Comparison of ENCODE assay signal across 8 cellular contexts in the genomic region with DNA sequence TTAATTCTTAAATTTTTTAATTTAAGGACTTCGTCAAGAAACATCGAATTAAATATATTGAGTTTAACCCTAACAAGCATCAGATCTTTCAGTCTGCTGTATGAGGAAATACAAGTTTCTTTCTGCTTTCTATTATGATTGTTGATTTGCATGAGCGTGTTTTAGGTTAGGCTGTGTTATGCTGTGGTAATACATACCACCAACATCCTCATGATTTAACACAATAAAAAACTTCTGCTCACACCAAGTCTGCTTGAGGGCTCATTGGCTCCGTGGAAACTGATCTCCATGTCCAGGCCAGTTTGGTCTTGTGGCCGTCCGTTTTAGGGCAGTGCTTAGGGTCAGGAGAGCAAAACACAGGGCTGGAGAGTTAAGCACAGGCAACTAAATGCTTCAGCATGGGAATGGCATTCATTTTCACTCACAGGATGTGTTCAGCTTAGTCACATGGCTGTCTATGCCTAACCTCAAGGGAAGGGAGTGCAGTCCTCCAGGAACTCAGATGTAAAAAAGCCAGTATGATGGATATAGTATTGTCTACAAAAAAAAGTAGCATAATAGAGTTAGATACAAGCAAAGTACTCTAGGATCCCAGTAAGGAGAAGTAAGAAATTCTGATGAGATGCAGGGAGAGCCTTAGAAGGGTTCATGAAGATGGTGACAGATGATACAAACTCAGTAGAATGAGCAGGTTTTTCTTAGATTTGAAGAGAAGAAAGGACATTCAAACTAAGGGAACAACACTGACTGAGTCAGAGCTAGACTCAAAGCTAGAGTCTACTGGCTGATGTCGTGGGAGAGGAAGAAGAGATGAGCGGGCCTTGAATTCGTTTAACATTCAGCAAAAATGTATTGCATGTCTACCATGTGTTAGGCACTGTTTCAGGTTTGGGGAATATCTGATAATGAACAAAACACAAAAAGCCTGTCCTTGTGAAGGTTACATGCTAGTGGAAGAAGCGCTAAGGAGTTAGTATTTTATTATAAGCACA. TPM values are rescaled to one million over a fixed set of nuclear protein-coding genes. Genes with fewer than 3 reads are reported as not detected.
DNase-seq lines count a peak whose midpoint lies in the region; ATAC-seq, FAIRE-seq and TF ChIP-seq lines count a peak whose summit lies in the region.

No MANE protein-coding gene starts in this region.

- peak overlapping the region; percentile 62 for H3K4ac ChIP-seq in trophoblast cell (ENCODE audit: low read depth, low read length)

- no peak for DNase-seq in GM12891 (ENCODE audit: insufficient read length, low spot score)
- DNase-seq in SJSA1 (ENCODE audit: low read depth in 1 of 2, low spot score in 2 of 2), result peak in 1 of 2 experiments; percentile 36
- DNase-seq in epithelial cell of esophagus (ENCODE audit: low read depth), result peak; percentile 79
- no peak for DNase-seq in trophoblast cell
- no peak for DNase-seq in NK-92 treated with Interleukin-12 subunit alpha and Interleukin-12 subunit beta, amount 100 ng/mL, for 24 hours (lab: John Stamatoyannopoulos, UW)
- no peak for DNase-seq in D721Med (ENCODE audit: insufficient read length, low spot score)
- no peak for DNase-seq in colonic mucosa

- TF ChIP-seq CTCF in epithelial cell of esophagus (IDR thresholded peaks at IDR 0.05; ENCODE audit: insufficient read depth, low read depth, low read length, missing control alignments) (no peak), D721Med (IDR thresholded peaks at IDR 0.05; ENCODE audit: insufficient read depth, missing control alignments) (no peak), colonic mucosa (IDR thresholded peaks at IDR 0.05) (no peak)

- no peak overlapping the region for H4K91ac ChIP-seq in trophoblast cell (ENCODE audit: low read depth, low read length)

- peak; percentile 87 for FAIRE-seq in GM12891 (lab: Jason Lieb, UNC)
- FAIRE-seq in D721Med (lab: Jason Lieb, UNC), result no peak

- no peaks in the 10 kb centered on the region for H3K27me3 ChIP-seq in SJSA1 (replicated peaks)
- no peaks in the 10 kb centered on the region for H3K27me3 ChIP-seq in trophoblast cell (ENCODE audit: insufficient read depth, low read length)
- no peaks in the 10 kb centered on the region for H3K27me3 ChIP-seq in colonic mucosa

- H3K9ac ChIP-seq in trophoblast cell (ENCODE audit: low read length) (no peak overlapping the region), colonic mucosa (ENCODE audit: low read depth in 2 of 2, low read length in 2 of 2) (no peak overlapping the region)

- no peak overlapping the region for H2AFZ ChIP-seq in trophoblast cell (ENCODE audit: insufficient read depth, low read length, poor library complexity)

- H4K8ac ChIP-seq in trophoblast cell (ENCODE audit: low read depth, low read length), result no peak overlapping the region

- WGBS in trophoblast cell (ENCODE audit: extremely low coverage, insufficient coverage, insufficient read length), result no CpG with 5 or more reads among the region's 10 CpGs

- no peak for TF ChIP-seq POLR2A in GM12891 (IDR thresholded peaks at IDR 0.05; ENCODE audit: low read depth, low read length)

- H3K27ac ChIP-seq in SJSA1 (0 out of 2 replicates have a peak overlapping the region, but pooled peaks have one; percentile 3), trophoblast cell (ENCODE audit: low read depth, low read length) (peak overlapping the region; percentile 18), colonic mucosa (no peak overlapping the region)

- no peak overlapping the region for H3K4me2 ChIP-seq in trophoblast cell (ENCODE audit: low read length)

- no peak for ATAC-seq in HG02798 (IDR thresholded peaks at IDR 0.05; ENCODE audit: poor library complexity, unreplicated experiment)

- H3K36me3 ChIP-seq in SJSA1 (peaks cover 13% of the 10 kb centered on the region), trophoblast cell (ENCODE audit: control insufficient read depth in 1 of 2, insufficient read depth in 2 of 2, low read length in 2 of 2) (peaks cover 7 to 8% of the 10 kb centered on the region in 2 experiments), colonic mucosa (no peaks in the 10 kb centered on the region)

- no peak overlapping the region for H3K4me3 ChIP-seq in SJSA1
- no peak overlapping the region for H3K4me3 ChIP-seq in epithelial cell of esophagus (ENCODE audit: low read length)
- no peak overlapping the region for H3K4me3 ChIP-seq in trophoblast cell (ENCODE audit: low read depth, low read length)
- H3K4me3 ChIP-seq in colonic mucosa, result no peak overlapping the region

- H3K18ac ChIP-seq in trophoblast cell (ENCODE audit: low read length), result no peak overlapping the region

- H3K9me3 ChIP-seq in SJSA1 (replicated peaks) (no peaks in the 10 kb centered on the region), trophoblast cell (ENCODE audit: insufficient read depth, low read depth, low read length) (no peaks in the 10 kb centered on the region), colonic mucosa (no peaks in the 10 kb centered on the region)

- H3K23ac ChIP-seq in trophoblast cell (ENCODE audit: low read length), result no peak overlapping the region

- no peak overlapping the region for H2BK12ac ChIP-seq in trophoblast cell (ENCODE audit: low read length)

- H4K12ac ChIP-seq in trophoblast cell (ENCODE audit: low read depth, low read length), result no peak overlapping the region

- no peak overlapping the region for H2BK5ac ChIP-seq in trophoblast cell (ENCODE audit: low read depth, low read length, poor library complexity)

- no peaks in the 10 kb centered on the region for H3K79me1 ChIP-seq in trophoblast cell (ENCODE audit: low read length)

- intact Hi-C loops in colonic mucosa (cut with DNase I), result no loop called here

- H2BK120ac ChIP-seq in trophoblast cell (ENCODE audit: insufficient read depth, low read length, poor library complexity), result no peak overlapping the region

- H3K14ac ChIP-seq in trophoblast cell (ENCODE audit: low read length), result no peak overlapping the region

- peaks cover 2% of the 10 kb centered on the region for H3K79me2 ChIP-seq in trophoblast cell (ENCODE audit: control insufficient read depth, insufficient read depth, low read length, poor library complexity)

- H3K4me1 ChIP-seq in SJSA1 (replicated peaks) (peaks cover 36% of the 10 kb centered on the region), trophoblast cell (ENCODE audit: control insufficient read depth in 1 of 2, insufficient read depth in 2 of 2, low read length in 2 of 2) (peaks cover 0 to 7% of the 10 kb centered on the region in 2 experiments), colonic mucosa (no peaks in the 10 kb centered on the region)

- no peak overlapping the region for H2AK5ac ChIP-seq in trophoblast cell (ENCODE audit: low read length)

TF ChIP-seq in GM12891, 5 proteins besides CTCF, POLR2A, EP300 and RAD21:
- TF ChIP-seq TAF1 (IDR thresholded peaks at IDR 0.05; ENCODE audit: low read depth, low read length), result no peak
- no peak for TF ChIP-seq POU2F2 (IDR thresholded peaks at IDR 0.05; ENCODE audit: low read depth, low read length)
- no peak for TF ChIP-seq SPI1 (IDR thresholded peaks at IDR 0.05; ENCODE audit: low read depth, low read length)
- TF ChIP-seq POLR2AphosphoS5 (IDR thresholded peaks at IDR 0.05; ENCODE audit: low read depth, low read length), result no peak
- no peak for TF ChIP-seq PAX5 (IDR thresholded peaks at IDR 0.05; ENCODE audit: insufficient read depth, low read length, severe bottlenecking)
TF ChIP-seq in GM12891: peak in this region for 0.

RNA-seq across cellular contexts. Expression of a gene that starts 16.3 kb away (rescaled TPM):
- polyA plus RNA-seq in GM12891 (2012; ENCODE audit: low read depth, missing spikeins), result 37.0 TPM
- total RNA-seq in SJSA1 (2014; rRNA removed; shearing (Covaris generic)), result 32.3 and 53.2 TPM in 2 replicates
- polyA plus RNA-seq in trophoblast cell (2013), result 58.6 and 59.7 TPM in 2 replicates
- 10 to 100 TPM; 52.5 to 63.6 TPM for total RNA-seq in colonic mucosa
